ENCODE assay signal across 10 cellular contexts in the genomic region with DNA sequence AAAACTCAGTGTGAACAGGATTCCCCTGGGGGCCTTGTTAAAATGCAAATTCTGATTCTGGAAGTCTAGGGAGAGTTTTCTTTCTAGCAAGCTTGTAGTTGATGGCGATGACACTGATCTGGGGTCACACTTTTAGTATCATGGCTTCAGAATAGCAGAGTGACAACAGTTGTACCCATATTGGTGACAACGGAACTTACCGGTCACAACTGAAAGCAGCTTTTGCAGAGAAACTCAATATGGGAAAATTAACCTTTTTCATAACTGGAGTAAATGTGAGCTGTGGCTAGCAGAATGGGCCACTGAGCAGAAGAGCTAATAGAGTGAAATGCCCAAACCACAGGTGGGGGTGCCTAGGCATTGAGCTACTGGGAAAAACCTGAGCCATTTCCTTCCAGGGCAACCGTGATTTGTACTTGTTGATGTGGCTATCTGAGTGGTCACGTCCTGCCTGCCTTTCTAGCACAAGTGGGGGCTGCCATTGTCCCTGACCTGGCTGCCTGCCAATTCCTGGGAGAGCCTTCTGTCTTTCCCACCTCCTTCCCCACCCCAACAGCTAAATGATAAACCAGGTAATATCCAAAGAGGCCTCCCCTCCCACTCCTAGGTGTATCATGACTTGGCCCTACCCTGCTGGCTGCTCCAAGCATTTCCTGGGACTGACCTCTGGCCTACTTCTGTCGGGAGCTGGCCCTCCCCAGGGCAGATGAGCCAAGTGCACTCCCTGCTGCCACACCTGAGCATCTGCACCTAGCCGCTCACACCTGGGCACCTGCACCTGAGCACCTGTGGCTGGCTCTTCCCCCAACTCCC. TPM values are rescaled to one million over a fixed set of nuclear protein-coding genes. Genes with fewer than 3 reads are reported as not detected.
DNase-seq lines count a peak whose midpoint lies in the region; ATAC-seq, FAIRE-seq and TF ChIP-seq lines count a peak whose summit lies in the region.
"Had no signal": no experiment of that assay in that cellular context is flagged by ENCODE, and none has a peak within 500 bp of the region (broad histone marks: within the 10 kb centered on the region; RNA-seq: fewer than 3 reads in every experiment).

No MANE protein-coding gene starts in this region.

- H3K36me3 Mint-ChIP-seq in type B pancreatic cell, result no peaks in the 10 kb centered on the region
- H3K36me3 Mint-ChIP-seq in activated CD4-positive, alpha-beta T cell treated with anti-CD3 and anti-CD28 coated beads, Interleukin-2, amount 10 ng/mL, durations not matched to agents 24 days and 14 days (ENCODE audit: low read depth), result no peaks in the 10 kb centered on the region

- no peaks in the 10 kb centered on the region for H3K9me3 Mint-ChIP-seq in type B pancreatic cell
- H3K9me3 Mint-ChIP-seq in activated CD4-positive, alpha-beta T cell treated with anti-CD3 and anti-CD28 coated beads, Interleukin-2, amount 10 ng/mL, durations not matched to agents 24 days and 14 days, result no peaks in the 10 kb centered on the region
- H3K9me3 Mint-ChIP-seq: activated CD8-positive, alpha-beta T cell treated with anti-CD3 and anti-CD28 coated beads for 36 hours; stimulated activated naive CD8-positive, alpha-beta T cell treated with anti-CD3 and anti-CD28 coated beads, Interleukin-15, Interleukin-2, amounts not matched to agents 100 ng/mL and 50 ng/mL, for 24 hours had no signal

- no peak overlapping the region for H3K4me3 Mint-ChIP-seq in type B pancreatic cell
- H3K4me3 Mint-ChIP-seq in activated CD4-positive, alpha-beta T cell treated with anti-CD3 and anti-CD28 coated beads, Interleukin-2, amount 10 ng/mL, durations not matched to agents 24 days and 14 days, result no peak overlapping the region
- H3K4me3 Mint-ChIP-seq: activated CD8-positive, alpha-beta T cell treated with anti-CD3 and anti-CD28 coated beads for 36 hours; stimulated activated naive CD8-positive, alpha-beta T cell treated with anti-CD3 and anti-CD28 coated beads, Interleukin-15, Interleukin-2, amounts not matched to agents 100 ng/mL and 50 ng/mL, for 24 hours had no signal

- no peak overlapping the region for H3K27ac Mint-ChIP-seq in type B pancreatic cell
- no peak overlapping the region for H3K27ac Mint-ChIP-seq in activated CD4-positive, alpha-beta T cell treated with anti-CD3 and anti-CD28 coated beads, Interleukin-2, amount 10 ng/mL, durations not matched to agents 24 days and 14 days
- H3K27ac Mint-ChIP-seq: activated CD8-positive, alpha-beta T cell treated with anti-CD3 and anti-CD28 coated beads for 36 hours; stimulated activated naive CD8-positive, alpha-beta T cell treated with anti-CD3 and anti-CD28 coated beads, Interleukin-15, Interleukin-2, amounts not matched to agents 100 ng/mL and 50 ng/mL, for 24 hours had no signal

- no peak overlapping the region for H3K9ac ChIP-seq in kidney (ENCODE audit: low read length in 2 of 2)

- peaks cover 7% of the 10 kb centered on the region for H3K4me1 Mint-ChIP-seq in type B pancreatic cell (ENCODE audit: unreplicated experiment)
- no peaks in the 10 kb centered on the region for H3K4me1 Mint-ChIP-seq in activated CD4-positive, alpha-beta T cell treated with anti-CD3 and anti-CD28 coated beads, Interleukin-2, amount 10 ng/mL, durations not matched to agents 24 days and 14 days

- no peaks in the 10 kb centered on the region for H3K9me3 ChIP-seq in kidney (ENCODE audit: control insufficient read depth in 1 of 2, low read length in 2 of 2)
- no peaks in the 10 kb centered on the region for H3K9me3 ChIP-seq in vagina

- FAIRE-seq in kidney (lab: Jason Lieb, UNC), result no peak

- TF ChIP-seq CTCF in kidney (IDR thresholded peaks at IDR 0.05; ENCODE audit: borderline replicate concordance, extremely low read depth, insufficient read depth) (peak; percentile 14), type B pancreatic cell (conservative IDR thresholded peaks at IDR 0.05) (no peak), vagina (IDR thresholded peaks at IDR 0.05) (no peak)

- no peak overlapping the region for H3K4me3 ChIP-seq in kidney (ENCODE audit: low read length in 2 of 2)
- H3K4me3 ChIP-seq in vagina, result no peak overlapping the region

- intact Hi-C loops in kidney (cut with DNase I) (no loop called here), vagina (cut with DNase I) (no loop called here)
- intact Hi-C loops in activated CD4-positive, alpha-beta T cell treated with anti-CD3 and anti-CD28 coated beads, Interleukin-2, amount 10 ng/mL, durations not matched to agents 24 days and 14 days (cut with micrococcal nuclease), result no loop called here

- H3K4me1 ChIP-seq in kidney (ENCODE audit: control insufficient read depth in 1 of 2, insufficient read depth in 1 of 2, low read depth in 1 of 2, low read length in 2 of 2), result no peaks in the 10 kb centered on the region
- no peaks in the 10 kb centered on the region for H3K4me1 ChIP-seq in vagina

- H3K36me3 ChIP-seq in kidney (ENCODE audit: control insufficient read depth in 1 of 2, insufficient read depth in 2 of 2, low read length in 2 of 2) (no peaks in the 10 kb centered on the region), vagina (no peaks in the 10 kb centered on the region)

- no peak for TF ChIP-seq POLR2A in vagina (IDR thresholded peaks at IDR 0.05)

- H3K27me3 ChIP-seq in vagina, result no peaks in the 10 kb centered on the region

- H3K27ac ChIP-seq in kidney (ENCODE audit: low read depth in 2 of 2, low read length in 2 of 2), result peak overlapping the region in 1 of 2 donors; percentile 53
- no peak overlapping the region for H3K27ac ChIP-seq in vagina

- ATAC-seq in GM18517 (IDR thresholded peaks at IDR 0.05; ENCODE audit: unreplicated experiment) (peak; percentile 58), GM21717 (IDR thresholded peaks at IDR 0.05; ENCODE audit: unreplicated experiment) (peak; percentile 62)
- ATAC-seq: activated CD8-positive, alpha-beta T cell treated with anti-CD3 and anti-CD28 coated beads for 36 hours had no signal

- peak; percentile 57 to 88 (median 83) for DNase-seq in NCI-H1417 (lab: John Stamatoyannopoulos, UW)
- DNase-seq in kidney, result no peak
- DNase-seq in type B pancreatic cell (ENCODE audit: extremely low spot score, unreplicated experiment), result no peak
- no peak for DNase-seq in NCI-H1694 treated with DMSO at 0.1 percent for 48 hours (lab: John Stamatoyannopoulos, UW)
- no peak for DNase-seq in vagina (ENCODE audit: extremely low spot score in 2 of 2)
- DNase-seq in activated CD4-positive, alpha-beta T cell treated with anti-CD3 and anti-CD28 coated beads, Interleukin-2, amount 10 ng/mL, durations not matched to agents 24 days and 14 days, result no peak
- DNase-seq: activated CD8-positive, alpha-beta T cell treated with anti-CD3 and anti-CD28 coated beads for 36 hours had no signal

- no peaks in the 10 kb centered on the region for H3K27me3 Mint-ChIP-seq in type B pancreatic cell
- H3K27me3 Mint-ChIP-seq in activated CD4-positive, alpha-beta T cell treated with anti-CD3 and anti-CD28 coated beads, Interleukin-2, amount 10 ng/mL, durations not matched to agents 24 days and 14 days, result no peaks in the 10 kb centered on the region
- H3K27me3 Mint-ChIP-seq: activated CD8-positive, alpha-beta T cell treated with anti-CD3 and anti-CD28 coated beads for 36 hours; stimulated activated naive CD8-positive, alpha-beta T cell treated with anti-CD3 and anti-CD28 coated beads, Interleukin-15, Interleukin-2, amounts not matched to agents 100 ng/mL and 50 ng/mL, for 24 hours had no signal

RNA-seq across cellular contexts. Expression of a gene that starts 1.7 kb away (rescaled TPM):
- total RNA-seq in kidney (0.19 TPM), type B pancreatic cell (ENCODE audit: low replicate concordance) (1.7 and 3.0 TPM in 2 replicates), vagina (not detected)
- polyA plus RNA-seq in kidney (ENCODE audit: insufficient read depth, low read depth, low replicate concordance), result 4.5 TPM
- not detected in 2 replicates for total RNA-seq in activated CD4-positive, alpha-beta T cell treated with anti-CD3 and anti-CD28 coated beads, Interleukin-2, amount 10 ng/mL, durations not matched to agents 24 days and 14 days
- total RNA-seq: activated CD8-positive, alpha-beta T cell treated with anti-CD3 and anti-CD28 coated beads for 36 hours had no signal

Comparison
In these comparisons a context has a peak if more than half of its experiments do, and no peak if none do; other contexts are left out.
1. DNase-seq: peak in NCI-H1417 (3 of 3); none in kidney (single experiment), type B pancreatic cell (single experiment), NCI-H1694 treated with DMSO at 0.1 percent for 48 hours (single experiment), vagina (0 of 2) and activated CD4-positive, alpha-beta T cell treated with anti-CD3 and anti-CD28 coated beads, Interleukin-2, amount 10 ng/mL, durations not matched to agents 24 days and 14 days (single experiment).